8 cellular contexts compared by ENCODE assay signal in the genomic region with DNA sequence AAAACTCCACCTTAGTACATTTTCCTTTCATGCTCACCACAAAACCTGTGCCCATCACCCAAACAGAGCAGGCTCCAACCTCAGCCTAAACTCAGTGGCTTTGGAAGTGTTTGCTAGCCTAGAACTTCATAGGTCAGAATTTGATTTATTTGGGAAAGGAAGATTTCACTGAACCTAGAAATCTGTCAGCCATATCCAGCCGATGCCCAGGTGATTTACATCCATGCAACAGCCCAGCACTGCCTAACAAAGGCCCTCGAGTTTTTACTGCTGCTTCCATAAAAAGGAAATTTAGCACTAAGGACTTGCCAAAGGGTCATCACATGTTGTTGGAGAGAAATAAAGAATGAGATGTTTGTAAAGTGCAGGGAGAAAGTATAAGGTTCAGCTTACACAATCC.
"Had no signal": no experiment of that assay in that cellular context is flagged by ENCODE, and none has a peak within 500 bp of the region (broad histone marks: within the 10 kb centered on the region; RNA-seq: fewer than 3 reads in every experiment).

No MANE protein-coding gene starts in this region.

- H3K9me3 Mint-ChIP-seq: GM23338, H9 had no signal

- H3K4me3 Mint-ChIP-seq: GM23338, H9, HFFc6 had no signal

- H3K4me3 ChIP-seq: GM23248, GM23338, HAP-1 had no signal

- H3K27ac Mint-ChIP-seq: GM23338, H9, HFFc6 had no signal

- H3K36me3 ChIP-seq: HAP-1 had no signal

- H3K27ac ChIP-seq: GM23248 had no signal

- H3K4me1 ChIP-seq: HAP-1 had no signal

- H3K9me3 ChIP-seq: HAP-1 had no signal

- DNase-seq: GM23248, GOT3, H7, H9, HCEC 1CT, HFFc6 had no signal
